In the genomic region with DNA sequence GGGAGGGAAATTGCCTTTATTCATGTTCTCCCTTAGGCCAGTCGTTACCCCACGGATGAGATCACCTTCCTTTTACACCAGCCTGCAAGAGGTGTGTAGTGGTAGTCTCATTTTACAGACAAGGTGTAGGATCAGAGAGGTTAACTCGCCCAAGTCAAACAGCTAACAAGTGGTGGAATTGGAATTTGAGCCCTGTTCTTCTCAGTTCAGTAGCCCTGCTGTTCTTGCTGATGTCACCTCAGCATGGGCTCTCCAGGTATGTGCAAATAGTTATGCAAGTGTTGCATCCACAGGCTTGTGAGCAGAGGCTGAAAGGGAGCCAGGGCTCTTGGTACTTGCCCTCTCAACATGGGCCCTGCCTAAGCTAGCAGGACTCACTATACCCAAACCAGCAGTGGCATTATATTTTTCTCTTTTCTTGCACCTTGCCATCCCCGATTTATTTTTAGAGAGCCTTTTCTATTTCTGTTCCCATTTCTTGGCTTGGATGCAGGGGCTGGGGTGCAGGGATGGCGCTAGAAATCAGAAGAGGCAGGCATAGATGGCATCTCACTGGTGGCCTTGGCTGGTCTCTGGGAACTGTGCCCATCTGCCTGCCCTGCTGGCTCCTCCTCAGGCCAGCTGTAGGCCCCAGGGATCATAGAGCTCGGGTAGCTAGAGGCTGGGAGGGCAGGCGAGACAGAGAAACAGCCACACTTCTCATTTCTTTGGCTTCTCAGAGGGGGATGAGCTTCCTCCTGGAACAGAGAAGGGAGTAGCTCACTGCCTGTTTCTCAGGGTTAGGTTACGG, we compare ENCODE assay signal across 9 cellular contexts. TPM values are rescaled to one million over a fixed set of nuclear protein-coding genes. Genes with fewer than 3 reads are reported as not detected.
A peak's percentile ranks its signal among the peaks of the same experiment; 100 is the strongest.
DNase-seq lines count a peak whose midpoint lies in the region; ATAC-seq, FAIRE-seq and TF ChIP-seq lines count a peak whose summit lies in the region.
"Had no signal": no experiment of that assay in that cellular context is flagged by ENCODE, and none has a peak within 500 bp of the region (broad histone marks: within the 10 kb centered on the region; RNA-seq: fewer than 3 reads in every experiment).

No MANE protein-coding gene starts in this region.

- intact Hi-C loops in aorta (cut with DNase I), result no loop called here

- peaks cover 0 to 3% of the 10 kb centered on the region in 2 experiments; a peak in 1 of 4 replicates for H3K79me2 ChIP-seq in H1 (ENCODE audit: control insufficient read depth in 1 of 2, insufficient read depth in 2 of 2, low read length in 2 of 2)

- H2AK5ac ChIP-seq in H1 (ENCODE audit: low read depth, low read length), result peak overlapping the region; percentile 54; the same call in 1 of the 2 replicates

- H3K27ac Mint-ChIP-seq in stimulated activated naive CD8-positive, alpha-beta T cell treated with anti-CD3 and anti-CD28 coated beads, Interleukin-15, Interleukin-2, amounts not matched to agents 100 ng/mL and 50 ng/mL, for 24 hours, result peak overlapping the region; percentile 49
- H3K27ac Mint-ChIP-seq in stimulated activated naive CD8-positive, alpha-beta T cell treated with anti-CD3 and anti-CD28 coated beads, Interleukin-15, amount 100 ng/mL, for 72 hours, result no peak overlapping the region

- POLR2A ChIA-PET in H1 (lab: Charles Lee; ENCODE audit: partially characterized antibody), result interaction anchor here (1.2 to 1.6 kb wide), 3 partner anchors 76 to 113 kb away, joined by 3 to 4 read pairs (median 3); no protein-coding TSS in a partner anchor

- H3K4me1 ChIP-seq in H1 (replicated peaks in 1 of 4; ENCODE audit: control insufficient read depth in 3 of 4, insufficient read depth in 4 of 4, low read length in 3 of 4), result peaks cover 4 to 17% (median 13%) of the 10 kb centered on the region in 4 experiments
- H3K4me1 ChIP-seq in lung (ENCODE audit: control insufficient read depth in 2 of 2, insufficient read depth in 2 of 2, low read length in 2 of 2), result peaks cover 7 to 21% of the 10 kb centered on the region in 2 donors
- peaks cover 0 to 8% of the 10 kb centered on the region in 2 donors for H3K4me1 ChIP-seq in aorta (ENCODE audit: control insufficient read depth in 1 of 2, insufficient read depth in 2 of 2, low read length in 2 of 2)

- no peaks in the 10 kb centered on the region for H4K20me1 ChIP-seq in H1 (replicated peaks in 1 of 2; ENCODE audit: control insufficient read depth in 1 of 2, insufficient read depth in 2 of 2, low read length in 2 of 2)

- peak overlapping the region; percentile 71 for H4K91ac ChIP-seq in H1 (replicated peaks; ENCODE audit: insufficient read length, low read length)

- peaks cover 21% of the 10 kb centered on the region for H3K36me3 Mint-ChIP-seq in stimulated activated naive CD8-positive, alpha-beta T cell treated with anti-CD3 and anti-CD28 coated beads, Interleukin-15, Interleukin-2, amounts not matched to agents 100 ng/mL and 50 ng/mL, for 24 hours (ENCODE audit: low read depth)

- H2BK15ac ChIP-seq in H1 (ENCODE audit: low read length), result 0 out of 2 replicates have a peak overlapping the region, but pooled peaks have one; percentile 32

- no peak overlapping the region for H3K14ac ChIP-seq in H1 (ENCODE audit: insufficient read length)

- no peak overlapping the region for H3K23ac ChIP-seq in H1 (ENCODE audit: insufficient read length)

- peak; percentile 98 for FAIRE-seq in H1 (lab: Jason Lieb, UNC)

- TF ChIP-seq RAD21 in H1 (IDR thresholded peaks at IDR 0.05 in 1 of 2, conservative IDR thresholded peaks at IDR 0.05 in 1 of 2; ENCODE audit: low read depth in 2 of 2, low read length in 2 of 2), result no peak; a peak in 1 of 4 replicates

- H3K9me3 Mint-ChIP-seq in stimulated activated naive CD8-positive, alpha-beta T cell treated with anti-CD3 and anti-CD28 coated beads, Interleukin-15, Interleukin-2, amounts not matched to agents 100 ng/mL and 50 ng/mL, for 24 hours, result no peaks in the 10 kb centered on the region
- no peaks in the 10 kb centered on the region for H3K9me3 Mint-ChIP-seq in stimulated activated naive CD8-positive, alpha-beta T cell treated with anti-CD3 and anti-CD28 coated beads, Interleukin-15, amount 100 ng/mL, for 72 hours

- H3K36me3 ChIP-seq in H1 (ENCODE audit: control insufficient read depth in 2 of 4, insufficient read depth in 4 of 4, low read length in 3 of 4) (no peaks in the 10 kb centered on the region; a peak in 2 of 8 replicates), lung (ENCODE audit: control insufficient read depth in 2 of 2, insufficient read depth in 2 of 2, low read length in 2 of 2) (peaks cover 2 to 14% of the 10 kb centered on the region in 2 donors), aorta (ENCODE audit: control insufficient read depth in 1 of 2, insufficient read depth in 2 of 2, low read length in 1 of 2) (no peaks in the 10 kb centered on the region)

- CTCF ChIA-PET in H1 (lab: Charles Lee; ENCODE audit: partially characterized antibody), result interaction anchor here (0.7 to 3.3 kb wide), 12 partner anchors 9 to 107 kb away, joined by 3 to 17 read pairs (median 4); a partner anchor contains a TSS

- H3K4me1 Mint-ChIP-seq in stimulated activated naive CD8-positive, alpha-beta T cell treated with anti-CD3 and anti-CD28 coated beads, Interleukin-15, Interleukin-2, amounts not matched to agents 100 ng/mL and 50 ng/mL, for 24 hours (ENCODE audit: low read depth), result peaks cover 28% of the 10 kb centered on the region
- peaks cover 74% of the 10 kb centered on the region for H3K4me1 Mint-ChIP-seq in stimulated activated naive CD8-positive, alpha-beta T cell treated with anti-CD3 and anti-CD28 coated beads, Interleukin-15, amount 100 ng/mL, for 72 hours

- H2BK12ac ChIP-seq in H1 (ENCODE audit: low read depth, low read length), result peak overlapping the region; percentile 82

- no peaks in the 10 kb centered on the region for H3K9me3 ChIP-seq in H1 (ENCODE audit: insufficient read depth in 2 of 2, low read depth in 1 of 2, low read length in 1 of 2)
- H3K9me3 ChIP-seq in lung (ENCODE audit: control insufficient read depth in 2 of 2, insufficient read depth in 1 of 2, low read length in 1 of 2), result no peaks in the 10 kb centered on the region
- H3K9me3 ChIP-seq in aorta (ENCODE audit: control insufficient read depth, low read length), result no peaks in the 10 kb centered on the region

- peak overlapping the region; percentile 16 for H4K5ac ChIP-seq in H1 (ENCODE audit: insufficient read length, low read depth, low read length)

- H3K9ac ChIP-seq in H1 (replicated peaks in 1 of 4; ENCODE audit: extremely low read depth in 1 of 4, low read depth in 3 of 4, low read length in 3 of 4), result no peak overlapping the region

- no peaks in the 10 kb centered on the region; the same call in none of the 2 replicates for H3K79me1 ChIP-seq in H1 (ENCODE audit: low read depth, low read length)

- no peak overlapping the region for H2AFZ ChIP-seq in H1 (ENCODE audit: low read length)

- 0 out of 2 replicates have a peak, but pooled peaks cover 2% of the 10 kb centered on the region for H3K23me2 ChIP-seq in H1 (ENCODE audit: low read depth, low read length)

- WGBS in H1 (ENCODE audit: extremely low coverage in 1 of 2, insufficient coverage in 1 of 2, insufficient read length in 1 of 2, insufficient replicate concordance in 2 of 2, low coverage in 1 of 2, low lambda C conversion rate in 2 of 2, missing lambda C conversion rate in 1 of 2), 2 experiments, result 60% methylated on average over 8 of the region's 8 CpGs; no CpG with 5 or more reads in 1 of the 2 experiments
- 63 to 76% methylated on average over 8 of the region's 8 CpGs for WGBS in lung, 2 donors
- WGBS in aorta, 2 donors, result 21 to 25% methylated on average over 8 of the region's 8 CpGs

- H2BK5ac ChIP-seq in H1 (ENCODE audit: low read depth, low read length), result peak overlapping the region; percentile 77; the same call in 1 of the 2 replicates

- peak overlapping the region; percentile 33 to 47 for H3K4me2 ChIP-seq in H1 (ENCODE audit: insufficient read depth in 1 of 2, low read depth in 2 of 2, low read length in 2 of 2)

- no peak overlapping the region for H2BK120ac ChIP-seq in H1 (replicated peaks; ENCODE audit: low read depth, low read length)

- H3K56ac ChIP-seq in H1 (replicated peaks; ENCODE audit: insufficient read length, low read depth, low read length), result no peak overlapping the region

- H3K27me3 Mint-ChIP-seq in stimulated activated naive CD8-positive, alpha-beta T cell treated with anti-CD3 and anti-CD28 coated beads, Interleukin-15, Interleukin-2, amounts not matched to agents 100 ng/mL and 50 ng/mL, for 24 hours, result no peaks in the 10 kb centered on the region
- H3K27me3 Mint-ChIP-seq in stimulated activated naive CD8-positive, alpha-beta T cell treated with anti-CD3 and anti-CD28 coated beads, Interleukin-15, amount 100 ng/mL, for 72 hours, result no peaks in the 10 kb centered on the region

- H4K8ac ChIP-seq in H1 (ENCODE audit: extremely low read depth, insufficient read depth, low read length), result no peak overlapping the region

- no peaks in the 10 kb centered on the region for H3K27me3 ChIP-seq in H1 (replicated peaks in 1 of 4; ENCODE audit: control insufficient read depth in 3 of 4, extremely low read depth in 1 of 4, insufficient read depth in 3 of 4, low read length in 3 of 4)
- H3K27me3 ChIP-seq in lung (ENCODE audit: control insufficient read depth, insufficient read depth), result no peaks in the 10 kb centered on the region
- H3K27me3 ChIP-seq in aorta (ENCODE audit: control insufficient read depth in 1 of 2, insufficient read depth in 2 of 2, low read length in 1 of 2), result no peaks in the 10 kb centered on the region

- no peak for TF ChIP-seq POLR2A in H1 (IDR thresholded peaks at IDR 0.05; ENCODE audit: control extremely low read depth in 1 of 2, low read depth in 2 of 2, low read length in 2 of 2)

- H2BK20ac ChIP-seq in H1 (ENCODE audit: low read length), result peak overlapping the region; percentile 28; the same call in 1 of the 2 replicates

- H3K27ac ChIP-seq in H1 (ENCODE audit: low read depth, low read length) (peak overlapping the region; percentile 32; the same call in 1 of the 2 replicates), lung (ENCODE audit: low read depth in 1 of 2, low read length in 1 of 2) (peak overlapping the region in 1 of 2 donors; percentile 74), aorta (ENCODE audit: low read depth in 1 of 2, low read length in 2 of 2) (peak overlapping the region in 1 of 2 donors; percentile 37)

- no peak for ATAC-seq in stimulated activated naive CD8-positive, alpha-beta T cell treated with anti-CD3 and anti-CD28 coated beads, Interleukin-15, amount 100 ng/mL, for 72 hours
- peak; percentile 60 for ATAC-seq in lung (ENCODE audit: insufficient read depth, low FRiP score)
- peak; percentile 51 for ATAC-seq in aorta (ENCODE audit: low FRiP score)
- no peak for ATAC-seq in activated CD4-positive, CD25-positive, alpha-beta regulatory T cell treated with anti-CD3 and anti-CD28 coated beads, Interleukin-2, amount 50 U/mL, for 24 hours

- TF ChIP-seq CTCF in H1 (IDR thresholded peaks at IDR 0.05; ENCODE audit: control extremely low read depth in 1 of 3, insufficient read depth in 1 of 3, low read depth in 1 of 3, low read length in 3 of 3) (no peak), lung (IDR thresholded peaks at IDR 0.05; ENCODE audit: control extremely low read depth, extremely low read depth) (no peak)

- 0 out of 8 replicates have a peak overlapping the region, but pooled peaks of 1 of the 4 experiments have one; percentile 5 for H3K4me3 ChIP-seq in H1 (ENCODE audit: extremely low read depth in 1 of 4, insufficient read depth in 2 of 4, low read depth in 3 of 4, low read length in 4 of 4)
- H3K4me3 ChIP-seq in lung, result no peak overlapping the region
- H3K4me3 ChIP-seq in aorta (ENCODE audit: low read length in 2 of 2), result no peak overlapping the region

- H3K18ac ChIP-seq in H1 (ENCODE audit: extremely low read depth, low read length), result peak overlapping the region; percentile 51

- H3K4ac ChIP-seq in H1 (replicated peaks; ENCODE audit: insufficient read length, low read depth, low read length), result peak overlapping the region; percentile 19

- peak in 1 of 2 experiments; percentile 85; a peak in 1 of 3 replicates for TF ChIP-seq EP300 in H1 (IDR thresholded peaks at IDR 0.05; ENCODE audit: borderline replicate concordance in 1 of 2, low read depth in 2 of 2, low read length in 2 of 2)

- no peak overlapping the region for H3K4me3 Mint-ChIP-seq in stimulated activated naive CD8-positive, alpha-beta T cell treated with anti-CD3 and anti-CD28 coated beads, Interleukin-15, Interleukin-2, amounts not matched to agents 100 ng/mL and 50 ng/mL, for 24 hours
- no peak overlapping the region for H3K4me3 Mint-ChIP-seq in stimulated activated naive CD8-positive, alpha-beta T cell treated with anti-CD3 and anti-CD28 coated beads, Interleukin-15, amount 100 ng/mL, for 72 hours

- no peak for DNase-seq in stimulated activated naive CD8-positive, alpha-beta T cell treated with anti-CD3 and anti-CD28 coated beads, Interleukin-15, amount 100 ng/mL, for 72 hours
- DNase-seq in H1 (ENCODE audit: low read depth in 1 of 2, low spot score in 2 of 2) (peak; percentile 38 to 54), lung (ENCODE audit: low spot score) (peak; percentile 74), aorta (peak; percentile 71 to 74), NCI-H524 treated with DMSO at 0.1 percent for 48 hours (lab: John Stamatoyannopoulos, UW) (no peak), NCI-H526 (lab: John Stamatoyannopoulos, UW) (no peak)
- DNase-seq: cortex of kidney had no signal

RNA-seq across cellular contexts. Expression of a gene that starts 18.2 kb away (rescaled TPM):
- 14.9 and 16.9 TPM in 2 replicates for total RNA-seq in H1 (2021; fragmentation: NEBNext Ultra II Directional; extraction: Animal tissue kit (Norgen Biotek cat#: 25700))
- polyA plus RNA-seq in H1 (2011; rRNA removed) (14.6 and 18.9 TPM in 2 replicates), lung (10 to 100 TPM; 22.7 to 26.4 TPM), aorta (10 to 100 TPM in 1 of 2 donors, 1 to 10 TPM in 1; 5.9 to 16.7 TPM)
- polyA plus RNA-seq in H1 (2011; cell fraction: cytosol; rRNA removed), result 11.9 TPM
- 12.8 TPM for polyA plus RNA-seq in H1 (2011; cell fraction: nucleus; rRNA removed)
- 10.5 to 16.1 TPM (median 14.7 TPM) in 4 replicates for polyA plus RNA-seq in H1 (2012, experiment 1 of 2)
- polyA plus RNA-seq in H1 (2012, experiment 2 of 2), result 11.9 TPM
- polyA plus RNA-seq in H1 (2013, experiment 1 of 2), result 10.8 TPM
- 10.5 TPM for polyA plus RNA-seq in H1 (2013, experiment 2 of 2)
- 6.6 and 10.4 TPM in 2 replicates for polyA minus RNA-seq in H1 (2011; rRNA and poly(A)+ RNA removed)
- polyA minus RNA-seq in H1 (2011; cell fraction: cytosol; rRNA and poly(A)+ RNA removed), result 7.1 TPM
- 6.8 TPM for polyA minus RNA-seq in H1 (2011; cell fraction: nucleus; rRNA and poly(A)+ RNA removed)
- total RNA-seq in lung (10 to 100 TPM; 11.3 to 27.8 TPM), aorta (10 to 100 TPM; 24.9 to 27.7 TPM)

Comparison
In these comparisons a context has a peak if more than half of its experiments do, and no peak if none do; other contexts are left out.
1. ATAC-seq: peak in lung (single experiment) and aorta (single experiment); none in stimulated activated naive CD8-positive, alpha-beta T cell treated with anti-CD3 and anti-CD28 coated beads, Interleukin-15, amount 100 ng/mL, for 72 hours (single experiment) and activated CD4-positive, CD25-positive, alpha-beta regulatory T cell treated with anti-CD3 and anti-CD28 coated beads, Interleukin-2, amount 50 U/mL, for 24 hours (0 of 2).
2. DNase-seq: peak in H1 (2 of 2), lung (single experiment) and aorta (2 of 2); none in stimulated activated naive CD8-positive, alpha-beta T cell treated with anti-CD3 and anti-CD28 coated beads, Interleukin-15, amount 100 ng/mL, for 72 hours (0 of 2), NCI-H524 treated with DMSO at 0.1 percent for 48 hours (single experiment) and NCI-H526 (0 of 2).